7 cellular contexts compared by ENCODE assay signal in the genomic region with DNA sequence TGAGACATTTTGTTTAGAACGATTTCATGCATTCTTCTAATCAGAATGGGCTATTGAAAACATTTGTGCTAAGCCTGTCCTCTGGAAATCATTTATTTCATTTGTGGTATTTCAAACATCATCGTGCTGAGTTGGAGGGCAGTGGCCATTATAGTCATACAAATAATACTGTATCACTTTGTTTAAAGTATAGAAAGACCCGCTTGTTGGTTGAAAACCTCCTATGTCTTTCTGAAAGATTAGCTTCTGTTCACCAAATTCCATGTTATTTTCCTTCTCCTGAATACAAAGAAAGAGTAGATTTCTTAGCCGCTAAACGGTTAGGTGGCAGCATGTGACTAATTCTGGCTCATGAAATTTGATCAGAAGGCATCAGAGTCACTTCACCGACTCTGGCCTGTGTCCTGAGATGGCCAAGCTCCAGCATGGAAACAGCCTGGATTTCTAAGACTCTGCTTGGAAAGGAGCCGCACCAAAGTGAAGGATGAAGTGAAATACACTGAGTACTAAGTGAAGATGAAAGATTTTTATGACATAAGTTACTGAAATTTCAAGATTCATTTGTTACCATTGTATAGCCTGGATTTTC.
DNase-seq lines count a peak whose midpoint lies in the region; FAIRE-seq and TF ChIP-seq lines count a peak whose summit lies in the region.

No MANE protein-coding gene starts in this region.

- H3K4me3 ChIP-seq in bronchial epithelial cell (ENCODE audit: low read depth, low read length) (no peak overlapping the region), thyroid gland (replicated peaks in 1 of 3) (no peak overlapping the region)

- no peaks in the 10 kb centered on the region for H3K4me1 ChIP-seq in thyroid gland

- H3K9me3 ChIP-seq in thyroid gland, result no peaks in the 10 kb centered on the region

- TF ChIP-seq CTCF in bronchial epithelial cell (IDR thresholded peaks at IDR 0.05; ENCODE audit: insufficient read depth, low read length, severe bottlenecking) (no peak), thyroid gland (IDR thresholded peaks at IDR 0.05) (peak in 1 of 6 experiments; percentile 15)

- H3K36me3 ChIP-seq in bronchial epithelial cell (ENCODE audit: control insufficient read depth, insufficient read depth, low read length), result no peaks in the 10 kb centered on the region
- no peaks in the 10 kb centered on the region for H3K36me3 ChIP-seq in thyroid gland

- H3K27ac ChIP-seq in thyroid gland, result no peak overlapping the region

- DNase-seq in HT1080 (ENCODE audit: low read depth) (peak; percentile 18), bronchial epithelial cell (ENCODE audit: low read depth) (peak; percentile 25), left kidney (ENCODE audit: low read depth, low spot score) (peak; percentile 56), thyroid gland (peak; percentile 43 to 57), D341Med (ENCODE audit: low spot score) (no peak), NOMO-1 treated with DMSO at 0.1 percent for 48 hours (lab: John Stamatoyannopoulos, UW; ENCODE audit: unreplicated experiment) (no peak), NCI-H748 treated with DMSO at 0.1 percent for 48 hours (lab: John Stamatoyannopoulos, UW) (no peak)

- H3K27me3 ChIP-seq in bronchial epithelial cell (ENCODE audit: control insufficient read depth, insufficient read depth, low read length) (no peaks in the 10 kb centered on the region), thyroid gland (no peaks in the 10 kb centered on the region)

- 73 to 74% methylated on average over 7 of the region's 7 CpGs for WGBS in thyroid gland, 2 donors

- TF ChIP-seq POLR2A in thyroid gland (IDR thresholded peaks at IDR 0.05), result no peak

- no peak for FAIRE-seq in bronchial epithelial cell (lab: Jason Lieb, UNC)

- intact Hi-C loops in thyroid gland (cut with DNase I), result loop anchor here (5.0 kb wide), 1 partner anchor 247 kb away; no protein-coding TSS in a partner anchor

Comparison
In these comparisons a context has a peak if more than half of its experiments do, and no peak if none do; other contexts are left out.
1. DNase-seq: peak in HT1080 (single experiment), bronchial epithelial cell (single experiment), left kidney (single experiment) and thyroid gland (2 of 2); none in D341Med (single experiment), NOMO-1 treated with DMSO at 0.1 percent for 48 hours (single experiment) and NCI-H748 treated with DMSO at 0.1 percent for 48 hours (single experiment).